Comparison of ENCODE assay signal across 11 cellular contexts in genomic region chr22:27825174-27825573, GRCh38. TPM values are rescaled to one million over a fixed set of nuclear protein-coding genes. Genes with fewer than 3 reads are reported as not detected.
DNase-seq lines count a peak whose midpoint lies in the region; ATAC-seq, FAIRE-seq and TF ChIP-seq lines count a peak whose summit lies in the region.
"Had no signal": no experiment of that assay in that cellular context is flagged by ENCODE, and none has a peak within 500 bp of the region (broad histone marks: within the 10 kb centered on the region; RNA-seq: fewer than 3 reads in every experiment).

No MANE protein-coding gene starts in this region.

- CTCF ChIA-PET in GM10248 (lab: Yijun Ruan, JAX) = interaction anchor here (1.0 to 1.1 kb wide), 2 partner anchors 15 to 111 kb away, joined by 3 to 4 read pairs; no protein-coding TSS in a partner anchor
- CTCF ChIA-PET in GM12878 (lab: Yijun Ruan, JAX) = interaction anchor here (0.9 kb wide), 1 partner anchor 182 kb away, joined by 3 read pairs; no protein-coding TSS in a partner anchor

- H3K27me3 Mint-ChIP-seq in osteocyte (ENCODE audit: unreplicated experiment) = no peaks in the 10 kb centered on the region

- no peaks in the 10 kb centered on the region for H3K36me3 ChIP-seq in Karpas-422 (ENCODE audit: insufficient read depth, low read length)
- H3K36me3 ChIP-seq in GM12878 (ENCODE audit: control insufficient read depth in 2 of 2, insufficient read depth in 2 of 2, low read length in 1 of 2) = no peaks in the 10 kb centered on the region
- H3K36me3 ChIP-seq: neutrophil had no signal

- no peak overlapping the region for H3K9ac ChIP-seq in Karpas-422 (ENCODE audit: low read length)
- H3K9ac ChIP-seq in GM12878 (ENCODE audit: control insufficient read depth, insufficient read depth, low read length) = no peak overlapping the region

- intact Hi-C loops in GM12878 (cut with micrococcal nuclease; ENCODE audit: unreplicated experiment) = no loop called here

- in situ Hi-C loops in GM12878 (cut with MboI) = no loop called here

- no peaks in the 10 kb centered on the region for H3K9me2 ChIP-seq in Karpas-422 (replicated peaks; ENCODE audit: insufficient read depth, low read length)

- no peak for DNase-seq in GM10248 (ENCODE audit: extremely low spot score)
- DNase-seq in Karpas-422 = peak; percentile 68
- DNase-seq in GM12878 (ENCODE audit: low read depth, low spot score) = no peak
- DNase-seq in osteocyte (ENCODE audit: extremely low spot score, unreplicated experiment) = no peak
- no peak for DNase-seq in NCI-H2029 treated with DMSO at 0.1 percent for 48 hours (lab: John Stamatoyannopoulos, UW)
- DNase-seq: aorta, NCI-H2107 had no signal

- peaks cover 3% of the 10 kb centered on the region; the same call in 1 of the 2 replicates for H4K20me1 ChIP-seq in Karpas-422 (ENCODE audit: insufficient read depth, low read depth, low read length)
- H4K20me1 ChIP-seq in GM12878 (ENCODE audit: control insufficient read depth, insufficient read depth) = no peaks in the 10 kb centered on the region

- POLR2A ChIA-PET in GM10248 (lab: Yijun Ruan, JAX) (no interaction called here), GM12878 (lab: Charles Lee) (no interaction called here)

- H3K4me1 ChIP-seq in Karpas-422 (ENCODE audit: low read length) (no peaks in the 10 kb centered on the region), GM12878 (ENCODE audit: control insufficient read depth, insufficient read depth, low read length) (no peaks in the 10 kb centered on the region)

- H3K27me3 ChIP-seq in Karpas-422 (ENCODE audit: low read length) (no peaks in the 10 kb centered on the region), GM12878 (replicated peaks in 1 of 2; ENCODE audit: control insufficient read depth in 2 of 2, insufficient read depth in 2 of 2, low read length in 1 of 2) (no peaks in the 10 kb centered on the region)
- H3K27me3 ChIP-seq: neutrophil had no signal

- peaks cover 2% of the 10 kb centered on the region for H3K36me3 Mint-ChIP-seq in osteocyte (ENCODE audit: unreplicated experiment)

- H3K4me3 ChIP-seq in Karpas-422 (ENCODE audit: low read length) = no peak overlapping the region
- no peak overlapping the region for H3K4me3 ChIP-seq in GM12878

- no peaks in the 10 kb centered on the region for H3K9me3 ChIP-seq in Karpas-422 (ENCODE audit: low read length)
- H3K9me3 ChIP-seq in GM12878 (replicated peaks; ENCODE audit: control insufficient read depth, insufficient read depth, low read length) = no peaks in the 10 kb centered on the region
- H3K9me3 ChIP-seq: neutrophil had no signal

- no peak for TF ChIP-seq RAD21 in GM12878 (IDR thresholded peaks at IDR 0.05; ENCODE audit: insufficient read depth, low read depth, low read length)

- TF ChIP-seq POLR2A in GM12878 (IDR thresholded peaks at IDR 0.05; ENCODE audit: low read depth, low read length) = no peak

- RAD21 ChIA-PET in GM12878 (lab: Charles Lee; ENCODE audit: unreplicated experiment) = no interaction called here

- no peak for FAIRE-seq in GM12878 (lab: Jason Lieb, UNC)

- whole genome bisulfite sequencing in GM12878 (ENCODE audit: insufficient coverage, insufficient replicate concordance, low lambda C conversion rate, missing lambda C conversion rate) = 47% methylated on average over 6 of the region's 6 CpGs

- peak; percentile 17 for TF ChIP-seq CTCF in GM10248 (IDR thresholded peaks at IDR 0.05; ENCODE audit: control extremely low read depth, extremely low read depth, low read depth, missing control alignments)
- TF ChIP-seq CTCF in GM12878 (IDR thresholded peaks at IDR 0.05 in 2 of 3, conservative IDR thresholded peaks at IDR 0.05 in 1 of 3; ENCODE audit: control insufficient read depth in 2 of 3, extremely low read depth in 1 of 3, insufficient read depth in 1 of 3, low read depth in 3 of 3, low read length in 3 of 3) = peak in 2 of 3 experiments; percentile 22 to 32; a peak in 2 of 6 replicates
- peak; percentile 37 for TF ChIP-seq CTCF in osteocyte (IDR thresholded peaks at IDR 0.05)

- no peak overlapping the region for H2AFZ ChIP-seq in Karpas-422 (ENCODE audit: low read length)
- H2AFZ ChIP-seq in GM12878 (ENCODE audit: control insufficient read depth, low read depth, low read length) = no peak overlapping the region

- H3K4me2 ChIP-seq in Karpas-422 (ENCODE audit: low read depth, low read length, poor library complexity, severe bottlenecking) (no peak overlapping the region), GM12878 (ENCODE audit: control insufficient read depth, insufficient read depth) (no peak overlapping the region)

- peaks cover 7% of the 10 kb centered on the region for H3K4me1 Mint-ChIP-seq in osteocyte (ENCODE audit: unreplicated experiment)

- SMC1A ChIA-PET in GM12878 (lab: Charles Lee; ENCODE audit: uncharacterized antibody, unreplicated experiment) = no interaction called here

- H3K79me2 ChIP-seq in Karpas-422 (ENCODE audit: low read length) = no peaks in the 10 kb centered on the region
- no peaks in the 10 kb centered on the region for H3K79me2 ChIP-seq in GM12878 (ENCODE audit: control insufficient read depth, insufficient read depth, low read length)

- H3K9me3 Mint-ChIP-seq in osteocyte (ENCODE audit: unreplicated experiment) = no peaks in the 10 kb centered on the region
- H3K9me3 Mint-ChIP-seq: T-helper 2 cell treated with Interferon-gamma antibody and Interleukin-4, amounts not matched to agents 5 μg/mL and 100 μg/mL, for 36 hours had no signal

- H3K27ac ChIP-seq in Karpas-422 (ENCODE audit: low read length) (no peak overlapping the region), GM12878 (ENCODE audit: control insufficient read depth, insufficient read depth) (no peak overlapping the region)
- H3K27ac ChIP-seq: neutrophil had no signal

- ATAC-seq in GM12878 = no peak
- no peak for ATAC-seq in HG03342 (IDR thresholded peaks at IDR 0.05; ENCODE audit: unreplicated experiment)
- no peak for ATAC-seq in GM18858 (IDR thresholded peaks at IDR 0.05; ENCODE audit: unreplicated experiment)

- no peak overlapping the region for H3K4me3 Mint-ChIP-seq in osteocyte (ENCODE audit: unreplicated experiment)
- H3K4me3 Mint-ChIP-seq: T-helper 2 cell treated with Interferon-gamma antibody and Interleukin-4, amounts not matched to agents 5 μg/mL and 100 μg/mL, for 36 hours had no signal

- TF ChIP-seq EP300 in GM12878 (IDR thresholded peaks at IDR 0.05; ENCODE audit: borderline replicate concordance in 1 of 2, control insufficient read depth in 1 of 2, low read depth in 2 of 2, low read length in 2 of 2) = no peak

- H3K27ac Mint-ChIP-seq in osteocyte (ENCODE audit: unreplicated experiment) = no peak overlapping the region
- H3K27ac Mint-ChIP-seq: T-helper 2 cell treated with Interferon-gamma antibody and Interleukin-4, amounts not matched to agents 5 μg/mL and 100 μg/mL, for 36 hours had no signal

- no TSS peak for BruUV-seq in GM12878 (replicated peaks; lab: Mats Ljungman, UMichigan)

TF ChIP-seq in GM12878, 131 proteins besides CTCF, POLR2A, EP300 and RAD21 (continues in another document):
- TF ChIP-seq BACH1 (IDR thresholded peaks at IDR 0.05; ENCODE audit: borderline replicate concordance) (no peak), ZNF592 (IDR thresholded peaks at IDR 0.05) (no peak), LARP7 (IDR thresholded peaks at IDR 0.05) (no peak)

RNA-seq across cellular contexts. Expression of gene MN1, which starts 23.6 kb away (rescaled TPM):
- total RNA-seq in Karpas-422 (2014; rRNA removed; shearing (Covaris generic); ENCODE audit: low replicate concordance) = 0.07 TPM in 1 of 2 replicates, not detected in the other
- 0.12 and 0.46 TPM in 2 replicates for total RNA-seq in GM12878 (2013; cell fraction: nucleolus; rRNA removed)
- total RNA-seq in GM12878 (2014; rRNA removed) (under 0.01 TPM in 1 of 2 replicates, not detected in the other), GM12878 (2014; rRNA removed; fragmentation: Illumina TruSeq; extraction: Trizol) (under 0.01 TPM in 1 of 2 replicates, not detected in the other), GM12878 (2021) (0.03 and 0.11 TPM in 2 replicates), osteocyte (145 and 153 TPM in 2 replicates)
- 0.03 TPM for polyA plus RNA-seq in GM12878 (2011; ENCODE audit: low read depth)
- polyA plus RNA-seq in GM12878 (2011; rRNA removed) (0.04 and 0.12 TPM in 2 replicates), GM12878 (2014; fragmentation: Illumina TruSeq; extraction: Trizol) (0.24 TPM in 1 of 2 replicates, not detected in the other), GM12878 (2014; fragmentation: Nextera tagmentation; extraction: Ambion mirVana) (not detected), GM12878 (2014; rRNA removed) (0.01 TPM in 1 of 2 replicates, not detected in the other), GM12878 (2016; fragmentation: Nextera tagmentation; extraction: Ambion mirVana) (under 1 TPM in 1 of 2 experiments, not detected in 1; 0.14 TPM)
- 0.01 and 0.05 TPM in 2 replicates for polyA plus RNA-seq in GM12878 (2011; cell fraction: cytosol; rRNA removed)
- polyA plus RNA-seq in GM12878 (2011; cell fraction: nucleus; rRNA removed) = 0.09 and 0.30 TPM in 2 replicates
- polyA plus RNA-seq in GM12878 (2012) = 0.06 and 0.42 TPM in 2 replicates
- not detected in 2 replicates for polyA minus RNA-seq in GM12878 (2011; rRNA and poly(A)+ RNA removed)
- not detected in 2 replicates for polyA minus RNA-seq in GM12878 (2011; cell fraction: cytosol; rRNA and poly(A)+ RNA removed)
- polyA minus RNA-seq in GM12878 (2011; cell fraction: nucleus; rRNA and poly(A)+ RNA removed) = 0.29 TPM in 1 of 2 replicates, not detected in the other

Comparison
In these comparisons a context has a peak if more than half of its experiments do, and no peak if none do; other contexts are left out.
1. RNA of gene MN1, which starts 23.6 kb away (total RNA-seq): 145 to 153 TPM in osteocyte; 0.07 TPM in Karpas-422 and under 0.01 to 0.46 TPM in GM12878; every median in the first group is over 100 times any median in the second.
2. Peak in every context shown above with its lines, with median percentiles within 50 percentile points of each other: CTCF ChIP-seq.